In the genomic region with DNA sequence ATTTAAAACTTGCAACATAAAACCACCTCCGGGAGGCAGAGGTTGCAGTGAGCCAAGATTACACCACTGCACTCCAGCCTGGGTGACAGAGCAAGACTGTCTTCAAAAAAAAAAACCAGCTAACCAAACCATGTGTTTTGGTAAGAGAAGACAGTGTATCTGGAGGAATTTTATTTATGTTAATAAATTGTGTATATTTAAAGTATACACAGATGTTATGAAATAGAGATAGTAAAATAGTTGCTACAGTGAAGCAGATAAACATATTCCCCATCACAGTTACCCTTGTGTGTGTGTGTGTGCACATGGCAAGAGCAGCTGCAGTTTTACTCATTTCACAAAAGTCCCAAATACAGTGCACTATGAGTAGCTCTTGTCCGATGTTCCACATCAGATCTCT, we compare ENCODE assay signal across 19 cellular contexts. TPM values are rescaled to one million over a fixed set of nuclear protein-coding genes. Genes with fewer than 3 reads are reported as not detected.
"Had no signal": no experiment of that assay in that cellular context is flagged by ENCODE, and none has a peak within 500 bp of the region (broad histone marks: within the 10 kb centered on the region; RNA-seq: fewer than 3 reads in every experiment).

No MANE protein-coding gene starts in this region.

- DNase-seq: activated CD4-positive, alpha-beta T cell treated with anti-CD3 and anti-CD28 coated beads, Interleukin-2, amount 50 U/mL, for 4 hours; activated CD8-positive, alpha-beta memory T cell treated with anti-CD3 and anti-CD28 coated beads, Interleukin-2, amount 10 ng/mL, durations not matched to agents 7 days and 5 days; activated effector memory CD4-positive, alpha-beta T cell treated with anti-CD3 and anti-CD28 coated beads, Interleukin-2, amount 50 U/mL, for 16 hours; activated T-cell treated with anti-CD3 and anti-CD28 coated beads, Interleukin-2, amount 50 U/mL, for 4 hours; adrenal gland; esophagus squamous epithelium; foreskin keratinocyte; glutamatergic neuron; lower lobe of right lung; ovary; spleen; T-helper 9 cell had no signal

- H3K9me3 Mint-ChIP-seq: activated T-cell treated with anti-CD3 and anti-CD28 coated beads, Interleukin-2, amount 50 U/mL, for 4 hours; mesothelial cell of epicardium; stimulated activated effector memory CD8-positive, alpha-beta T cell treated with anti-CD3 and anti-CD28 coated beads, Interleukin-12 subunit alpha, Interleukin-12 subunit beta, amount 100 ng/mL, for 72 hours had no signal

- H3K4me3 ChIP-seq: adrenal gland, cardiac muscle cell, esophagus squamous epithelium, lower lobe of right lung, ovary, SJSA1, spleen, thoracic aorta had no signal

- H3K4me1 ChIP-seq: esophagus squamous epithelium, foreskin keratinocyte, lower lobe of right lung, SJSA1 had no signal

- H3K4me3 Mint-ChIP-seq: activated CD8-positive, alpha-beta memory T cell treated with anti-CD3 and anti-CD28 coated beads, Interleukin-2, amount 10 ng/mL, durations not matched to agents 7 days and 5 days; activated T-cell treated with anti-CD3 and anti-CD28 coated beads, Interleukin-2, amount 50 U/mL, for 4 hours; mesothelial cell of epicardium; stimulated activated effector memory CD8-positive, alpha-beta T cell treated with anti-CD3 and anti-CD28 coated beads, Interleukin-12 subunit alpha, Interleukin-12 subunit beta, amount 100 ng/mL, for 72 hours had no signal

- ATAC-seq: activated CD4-positive, CD25-positive, alpha-beta regulatory T cell treated with anti-CD3 and anti-CD28 coated beads, Interleukin-2, amount 50 U/mL, for 24 hours; activated CD8-positive, alpha-beta memory T cell treated with anti-CD3 and anti-CD28 coated beads, Interleukin-2, amount 10 ng/mL, durations not matched to agents 7 days and 5 days; foreskin keratinocyte; lower lobe of right lung; sciatic nerve had no signal

- H3K9me3 ChIP-seq: adrenal gland, esophagus squamous epithelium, lower lobe of right lung, ovary, SJSA1, spleen, thoracic aorta had no signal

- H3K27me3 Mint-ChIP-seq: activated CD8-positive, alpha-beta memory T cell treated with anti-CD3 and anti-CD28 coated beads, Interleukin-2, amount 10 ng/mL, durations not matched to agents 7 days and 5 days had no signal

- H3K27ac Mint-ChIP-seq: activated CD8-positive, alpha-beta memory T cell treated with anti-CD3 and anti-CD28 coated beads, Interleukin-2, amount 10 ng/mL, durations not matched to agents 7 days and 5 days had no signal

- H3K36me3 ChIP-seq: ovary had no signal

- H3K27ac ChIP-seq: adrenal gland, cardiac muscle cell, esophagus squamous epithelium, foreskin keratinocyte, lower lobe of right lung, SJSA1, thoracic aorta had no signal

- H3K27me3 ChIP-seq: adrenal gland, cardiac muscle cell, esophagus squamous epithelium, foreskin keratinocyte, ovary, SJSA1, spleen had no signal

RNA-seq across cellular contexts. Expression of a gene that starts 54.8 kb away (rescaled TPM):
- total RNA-seq: activated CD8-positive, alpha-beta memory T cell treated with anti-CD3 and anti-CD28 coated beads, Interleukin-2, amount 10 ng/mL, durations not matched to agents 7 days and 5 days had no signal
